In the genomic region with DNA sequence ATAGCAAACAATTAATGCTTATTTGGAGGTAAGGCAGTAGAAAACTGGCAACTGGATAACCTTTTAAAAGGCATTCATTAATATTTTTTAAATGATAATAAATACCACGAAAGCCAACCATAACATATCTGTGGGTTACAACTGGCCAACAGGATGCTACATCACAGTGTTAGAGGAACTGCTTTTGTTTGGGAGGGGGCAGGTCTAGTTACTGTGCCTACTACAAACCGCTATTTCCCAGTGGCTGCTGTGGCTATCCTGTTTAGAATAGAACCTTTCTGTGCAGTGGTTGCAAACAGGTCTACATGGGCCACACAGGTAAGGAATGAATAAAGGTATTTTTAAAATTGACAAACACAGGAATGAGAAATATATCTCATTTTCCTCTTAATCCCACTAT, we compare ENCODE assay signal across 8 cellular contexts. TPM values are rescaled to one million over a fixed set of nuclear protein-coding genes. Genes with fewer than 3 reads are reported as not detected.
DNase-seq lines count a peak whose midpoint lies in the region; ATAC-seq and TF ChIP-seq lines count a peak whose summit lies in the region.

No MANE protein-coding gene starts in this region.

- no peaks in the 10 kb centered on the region for H4K20me1 ChIP-seq in Karpas-422 (ENCODE audit: insufficient read depth, low read depth, low read length)

- no peak overlapping the region for H2AFZ ChIP-seq in Karpas-422 (ENCODE audit: low read length)

- peak overlapping the region; percentile 91 for H3K9ac ChIP-seq in Karpas-422 (ENCODE audit: low read length)

- H3K4me3 ChIP-seq in BJ (ENCODE audit: low read depth, low read length) (peak overlapping the region; percentile 93), Karpas-422 (ENCODE audit: low read length) (peak overlapping the region; percentile 85), choroid plexus epithelial cell (ENCODE audit: low read depth, low read length) (peak overlapping the region; percentile 90)

- CTCF ChIA-PET in BJ (lab: Yijun Ruan, JAX) = interaction anchor here (0.8 to 1.5 kb wide), 4 partner anchors 10 to 97 kb away, joined by 3 to 7 read pairs (median 3); a partner anchor contains a TSS

- H3K36me3 Mint-ChIP-seq in naive thymus-derived CD8-positive, alpha-beta T cell = peaks cover 0 to 29% (median 5%) of the 10 kb centered on the region in 3 donors

- H3K9me3 Mint-ChIP-seq in naive thymus-derived CD8-positive, alpha-beta T cell = no peaks in the 10 kb centered on the region

- H3K4me3 Mint-ChIP-seq in naive thymus-derived CD8-positive, alpha-beta T cell = peak overlapping the region; percentile 90 to 99 (median 96)

- no peaks in the 10 kb centered on the region for H3K27me3 Mint-ChIP-seq in naive thymus-derived CD8-positive, alpha-beta T cell

- POLR2A ChIA-PET in BJ (lab: Charles Lee) = no interaction called here
- POLR2A ChIA-PET in naive thymus-derived CD8-positive, alpha-beta T cell (lab: Charles Lee) = interaction anchor here (1.5 to 3.4 kb wide), 8 partner anchors 11 to 54 kb away, joined by 3 to 53 read pairs (median 16); a partner anchor contains a TSS

- H3K4me1 Mint-ChIP-seq in naive thymus-derived CD8-positive, alpha-beta T cell = peaks cover 26 to 46% (median 38%) of the 10 kb centered on the region in 4 donors

- 0 out of 2 replicates have a peak overlapping the region, but pooled peaks have one; percentile 15 for H3K27ac ChIP-seq in Karpas-422 (ENCODE audit: low read length)

- no peaks in the 10 kb centered on the region for H3K9me2 ChIP-seq in Karpas-422 (replicated peaks; ENCODE audit: insufficient read depth, low read length)

- TF ChIP-seq CTCF in BJ (IDR thresholded peaks at IDR 0.05; ENCODE audit: insufficient read depth, low read depth, low read length) (no peak), choroid plexus epithelial cell (conservative IDR thresholded peaks at IDR 0.05; ENCODE audit: low read depth, low read length) (no peak)

- ATAC-seq in naive thymus-derived CD8-positive, alpha-beta T cell = no peak
- ATAC-seq in HG03196 (IDR thresholded peaks at IDR 0.05; ENCODE audit: unreplicated experiment) (no peak), HG02798 (IDR thresholded peaks at IDR 0.05; ENCODE audit: poor library complexity, unreplicated experiment) (no peak), GM21619 (IDR thresholded peaks at IDR 0.05; ENCODE audit: unreplicated experiment) (no peak)
- ATAC-seq in activated CD4-positive, CD25-positive, alpha-beta regulatory T cell treated with anti-CD3 and anti-CD28 coated beads, Interleukin-2, amount 50 U/mL, for 24 hours = no peak

- H3K4me1 ChIP-seq in Karpas-422 (ENCODE audit: low read length) = peaks cover 52% of the 10 kb centered on the region

- peaks cover 30% of the 10 kb centered on the region for H3K79me2 ChIP-seq in Karpas-422 (ENCODE audit: low read length)

- H3K9me3 ChIP-seq in Karpas-422 (ENCODE audit: low read length) = no peaks in the 10 kb centered on the region

- H3K27me3 ChIP-seq in BJ (ENCODE audit: control insufficient read depth, insufficient read depth, low read length) (no peaks in the 10 kb centered on the region), Karpas-422 (ENCODE audit: low read length) (no peaks in the 10 kb centered on the region)

- H3K27ac Mint-ChIP-seq in naive thymus-derived CD8-positive, alpha-beta T cell = peak overlapping the region; percentile 98 to 100 (median 99)

- DNase-seq in BJ (ENCODE audit: low read depth) (no peak), Karpas-422 (peak; percentile 42), choroid plexus epithelial cell (ENCODE audit: low read depth) (no peak)
- DNase-seq in naive thymus-derived CD8-positive, alpha-beta T cell = no peak

- H3K36me3 ChIP-seq in BJ (ENCODE audit: control insufficient read depth, insufficient read depth, low read length) = peaks cover 13% of the 10 kb centered on the region
- peaks cover 8% of the 10 kb centered on the region; the same call in 1 of the 2 replicates for H3K36me3 ChIP-seq in Karpas-422 (ENCODE audit: insufficient read depth, low read length)

- peak overlapping the region; percentile 94 for H3K4me2 ChIP-seq in Karpas-422 (ENCODE audit: low read depth, low read length, poor library complexity, severe bottlenecking)

RNA-seq across cellular contexts. Expression of a gene that starts 1.0 kb away (rescaled TPM):
- polyA plus RNA-seq in BJ (2011; rRNA removed) = 135 and 236 TPM in 2 replicates
- polyA minus RNA-seq in BJ (2011; rRNA and poly(A)+ RNA removed) = 39.7 and 47.6 TPM in 2 replicates
- 53.4 and 80.1 TPM in 2 replicates for total RNA-seq in Karpas-422 (2014; rRNA removed; shearing (Covaris generic); ENCODE audit: low replicate concordance)
- 10 to 100 TPM; 80.1 to 86.7 TPM for total RNA-seq in naive thymus-derived CD8-positive, alpha-beta T cell
- polyA plus RNA-seq in naive thymus-derived CD8-positive, alpha-beta T cell = 10 to 100 TPM; 73.4 to 90.6 (median 73.9) TPM

RNA-seq across cellular contexts. Expression of a gene that starts 8.8 kb away (rescaled TPM):
- polyA plus RNA-seq in BJ (2011; rRNA removed) = 69.4 and 77.0 TPM in 2 replicates
- polyA minus RNA-seq in BJ (2011; rRNA and poly(A)+ RNA removed) = 26.1 and 36.1 TPM in 2 replicates
- 0.22 TPM in 1 of 2 replicates, not detected in the other for total RNA-seq in Karpas-422 (2014; rRNA removed; shearing (Covaris generic); ENCODE audit: low replicate concordance)
- total RNA-seq in naive thymus-derived CD8-positive, alpha-beta T cell = 10 to 100 TPM; 13.6 to 13.9 TPM
- 10 to 100 TPM; 11.6 to 13.5 (median 13.4) TPM for polyA plus RNA-seq in naive thymus-derived CD8-positive, alpha-beta T cell

RNA-seq across cellular contexts. Expression of a gene that starts 38.8 kb away (rescaled TPM):
- not detected in 2 replicates for polyA plus RNA-seq in BJ (2011; rRNA removed)
- not detected in 2 replicates for polyA minus RNA-seq in BJ (2011; rRNA and poly(A)+ RNA removed)
- total RNA-seq in Karpas-422 (2014; rRNA removed; shearing (Covaris generic); ENCODE audit: low replicate concordance) = not detected in 2 replicates
- under 1 TPM in 1 of 2 experiments, not detected in 1; 0.47 TPM for total RNA-seq in naive thymus-derived CD8-positive, alpha-beta T cell
- under 1 TPM in 2 of 3 donors, not detected in 1; 0.42 to 0.55 TPM for polyA plus RNA-seq in naive thymus-derived CD8-positive, alpha-beta T cell

RNA-seq across cellular contexts. Expression of a gene that starts 52.6 kb away (rescaled TPM):
- polyA plus RNA-seq in BJ (2011; rRNA removed) = not detected in 2 replicates
- not detected in 2 replicates for polyA minus RNA-seq in BJ (2011; rRNA and poly(A)+ RNA removed)
- not detected in 2 replicates for total RNA-seq in Karpas-422 (2014; rRNA removed; shearing (Covaris generic); ENCODE audit: low replicate concordance)
- total RNA-seq in naive thymus-derived CD8-positive, alpha-beta T cell = under 1 TPM; 0.73 to 0.80 TPM
- polyA plus RNA-seq in naive thymus-derived CD8-positive, alpha-beta T cell = under 1 TPM in 1 of 3 donors, not detected in 2; 0.33 TPM

RNA-seq across cellular contexts. Expression of a gene that starts 54.0 kb away (rescaled TPM):
- 38.8 and 71.4 TPM in 2 replicates for polyA plus RNA-seq in BJ (2011; rRNA removed)
- 35.1 and 67.8 TPM in 2 replicates for polyA minus RNA-seq in BJ (2011; rRNA and poly(A)+ RNA removed)
- 18.6 and 34.5 TPM in 2 replicates for total RNA-seq in Karpas-422 (2014; rRNA removed; shearing (Covaris generic); ENCODE audit: low replicate concordance)
- 10 to 100 TPM; 58.7 to 62.5 TPM for total RNA-seq in naive thymus-derived CD8-positive, alpha-beta T cell
- polyA plus RNA-seq in naive thymus-derived CD8-positive, alpha-beta T cell = 10 to 100 TPM; 34.2 to 46.1 (median 36.2) TPM

Comparison
In these comparisons a context has a peak if more than half of its experiments do, and no peak if none do; other contexts are left out.
1. RNA of a gene that starts 8.8 kb away (total RNA-seq): 13.6 to 13.9 TPM in naive thymus-derived CD8-positive, alpha-beta T cell; 0.22 TPM in Karpas-422; every median in the first group is over 10 times any median in the second.
2. Peak in every context shown above with its lines, with median percentiles within 50 percentile points of each other: H3K4me3 ChIP-seq.